Comparison of ENCODE assay signal across 8 cellular contexts in the genomic region with DNA sequence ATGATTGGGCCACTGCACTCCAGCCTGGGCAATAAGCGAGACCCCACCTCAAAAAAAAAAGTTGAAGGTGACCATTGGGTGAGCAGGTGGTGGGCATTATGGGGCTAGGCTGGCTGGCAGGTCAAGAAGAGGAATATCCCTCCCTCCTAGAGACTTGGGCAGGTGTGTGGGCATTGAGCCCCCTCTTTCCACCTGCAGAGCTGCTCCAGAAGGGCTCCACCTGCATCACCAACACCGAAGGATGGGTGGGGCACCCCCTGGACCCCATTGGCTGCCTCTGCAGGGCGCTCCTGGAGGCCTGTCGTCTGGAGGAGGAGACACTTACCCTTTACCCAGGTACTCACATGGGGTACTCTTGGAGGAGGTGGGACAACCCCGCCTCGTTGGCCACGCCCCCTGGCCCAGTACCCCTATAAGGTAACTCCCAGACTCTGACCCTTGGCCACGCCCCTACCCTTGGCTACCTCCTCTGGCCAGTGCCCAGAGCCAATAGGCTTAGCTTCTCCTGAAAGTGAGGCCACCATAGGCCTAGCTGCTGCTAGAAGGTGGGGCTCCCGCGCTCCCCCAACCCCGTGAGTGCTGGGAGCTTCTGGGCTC. TPM values are rescaled to one million over a fixed set of nuclear protein-coding genes. Genes with fewer than 3 reads are reported as not detected.
DNase-seq lines count a peak whose midpoint lies in the region; ATAC-seq and TF ChIP-seq lines count a peak whose summit lies in the region.

No MANE protein-coding gene starts in this region.

- H3K27ac Mint-ChIP-seq in CD14-positive monocyte: no peak overlapping the region

- H3K4me2 ChIP-seq in MM.1S (ENCODE audit: low read depth, low read length): peak overlapping the region; percentile 96

- no peaks in the 10 kb centered on the region for H3F3A ChIP-seq in MM.1S (ENCODE audit: insufficient read depth, low read length)

- DNase-seq in MM.1S (peak; percentile 94), body of pancreas (peak; percentile 74 to 85 (median 82)), CD14-positive monocyte (ENCODE audit: low spot score) (no peak), NCI-H1694 (lab: John Stamatoyannopoulos, UW) (no peak)

- TF ChIP-seq POLR2A in body of pancreas (IDR thresholded peaks at IDR 0.05): no peak

- H3K36me3 ChIP-seq in ES-I3 (ENCODE audit: insufficient read depth, low read length): no peaks in the 10 kb centered on the region; the same call in 1 of the 2 replicates
- no peaks in the 10 kb centered on the region for H3K36me3 ChIP-seq in MM.1S (replicated peaks; ENCODE audit: insufficient read depth, low read length)
- H3K36me3 ChIP-seq in body of pancreas (replicated peaks in 1 of 2; ENCODE audit: insufficient read depth in 1 of 2, low read depth in 2 of 2): no peaks in the 10 kb centered on the region
- H3K36me3 ChIP-seq in mucosa of stomach (ENCODE audit: control insufficient read depth, insufficient read depth, low read length): no peaks in the 10 kb centered on the region

- intact Hi-C loops in body of pancreas (cut with DNase I): no loop called here
- intact Hi-C loops in CD14-positive monocyte (cut with micrococcal nuclease): no loop called here

- peaks cover 0 to 1% (median 0%) of the 10 kb centered on the region in 3 donors for H3K27me3 Mint-ChIP-seq in CD14-positive monocyte (ENCODE audit: low read depth in 3 of 3)

- H3K79me2 ChIP-seq in MM.1S (ENCODE audit: low read length): 0 out of 2 replicates have a peak, but pooled peaks cover 2% of the 10 kb centered on the region

- H3K4me1 Mint-ChIP-seq in CD14-positive monocyte: peaks cover 31% of the 10 kb centered on the region

- H3K4me1 ChIP-seq in ES-I3 (ENCODE audit: insufficient read depth, low read length) (no peaks in the 10 kb centered on the region), MM.1S (ENCODE audit: low read length) (peaks cover 6% of the 10 kb centered on the region; the same call in 1 of the 2 replicates), body of pancreas (peaks cover 12% of the 10 kb centered on the region), mucosa of stomach (ENCODE audit: control insufficient read depth, insufficient read depth, low read length) (peaks cover 7% of the 10 kb centered on the region)

- no peaks in the 10 kb centered on the region for H3K9me3 ChIP-seq in ES-I3 (ENCODE audit: control insufficient read depth, insufficient read depth, low read length)
- no peaks in the 10 kb centered on the region for H3K9me3 ChIP-seq in MM.1S (replicated peaks; ENCODE audit: insufficient read depth, low read length)
- H3K9me3 ChIP-seq in body of pancreas: no peaks in the 10 kb centered on the region
- H3K9me3 ChIP-seq in mucosa of stomach (ENCODE audit: control insufficient read depth, low read length): no peaks in the 10 kb centered on the region

- H3K4me3 Mint-ChIP-seq in CD14-positive monocyte: peak overlapping the region in 1 of 2 donors; percentile 66

- H2AFZ ChIP-seq in MM.1S (ENCODE audit: low read length): peak overlapping the region; percentile 72

- H3K27me3 ChIP-seq in MM.1S (replicated peaks; ENCODE audit: insufficient read depth, low read length): no peaks in the 10 kb centered on the region
- no peaks in the 10 kb centered on the region for H3K27me3 ChIP-seq in body of pancreas
- no peaks in the 10 kb centered on the region for H3K27me3 ChIP-seq in mucosa of stomach (ENCODE audit: control insufficient read depth, insufficient read depth, low read length)

- 39% methylated on average over 3 to 11 of the region's 11 CpGs for WGBS in body of pancreas, 2 donors

- peak overlapping the region; percentile 88 for H3K27ac ChIP-seq in MM.1S (ENCODE audit: low read length)
- peak overlapping the region; percentile 45 to 81 (median 70) for H3K27ac ChIP-seq in body of pancreas

- peak overlapping the region; percentile 59; the same call in 1 of the 2 replicates for H3K9ac ChIP-seq in ES-I3 (ENCODE audit: low read depth, low read length)
- H3K9ac ChIP-seq in MM.1S (ENCODE audit: low read length): peak overlapping the region; percentile 88
- peak overlapping the region; percentile 61 for H3K9ac ChIP-seq in mucosa of stomach (ENCODE audit: low read length)

- ATAC-seq in body of pancreas (peak; percentile 63), GM21423 (IDR thresholded peaks at IDR 0.05; ENCODE audit: unreplicated experiment) (no peak), HG02759 (IDR thresholded peaks at IDR 0.05; ENCODE audit: unreplicated experiment) (no peak)

- no peaks in the 10 kb centered on the region for H3K9me2 ChIP-seq in MM.1S (replicated peaks; ENCODE audit: insufficient read depth, low read length)

- peaks cover 0 to 3% (median 0%) of the 10 kb centered on the region in 7 donors for H3K9me3 Mint-ChIP-seq in CD14-positive monocyte

- TF ChIP-seq CTCF in MM.1S (IDR thresholded peaks at IDR 0.05; ENCODE audit: low read length) (no peak), body of pancreas (IDR thresholded peaks at IDR 0.05) (no peak), CD14-positive monocyte (IDR thresholded peaks at IDR 0.05) (no peak)

- H3K36me3 Mint-ChIP-seq in CD14-positive monocyte: peaks cover 13 to 48% of the 10 kb centered on the region in 2 donors

- peak overlapping the region; percentile 80 for H3K4me3 ChIP-seq in MM.1S (ENCODE audit: low read length)
- no peak overlapping the region for H3K4me3 ChIP-seq in body of pancreas
- peak overlapping the region; percentile 22 for H3K4me3 ChIP-seq in mucosa of stomach (ENCODE audit: low read length)

- H4K20me1 ChIP-seq in MM.1S (ENCODE audit: insufficient read depth, low read length): no peaks in the 10 kb centered on the region

RNA-seq across cellular contexts. Expression of a gene that starts 21.9 kb away (rescaled TPM):
- 10 to 100 TPM in 1 of 2 donors, 1 to 10 TPM in 1; 3.4 to 12.5 TPM for total RNA-seq in body of pancreas
- under 1 TPM; 0.19 to 0.23 TPM for polyA plus RNA-seq in CD14-positive monocyte

RNA-seq across cellular contexts. Expression of a gene that starts 42.9 kb away (rescaled TPM):
- 100 to 1,000 TPM in 1 of 2 donors, 10 to 100 TPM in 1; 47.7 to 103 TPM for total RNA-seq in body of pancreas
- 100 to 1,000 TPM; 132 to 156 TPM for polyA plus RNA-seq in CD14-positive monocyte

RNA-seq across cellular contexts. Expression of a gene that starts 52.8 kb away (rescaled TPM):
- total RNA-seq in body of pancreas: 10 to 100 TPM; 69.0 to 82.7 TPM
- polyA plus RNA-seq in CD14-positive monocyte: 1 to 10 TPM; 3.8 to 4.4 TPM

RNA-seq across cellular contexts. Expression of a gene that starts 59.8 kb away (rescaled TPM):
- not detected for total RNA-seq in body of pancreas
- not detected for polyA plus RNA-seq in CD14-positive monocyte

Comparison
In these comparisons a context has a peak if more than half of its experiments do, and no peak if none do; other contexts are left out.
1. DNase-seq: peak in MM.1S (single experiment) and body of pancreas (4 of 4); none in CD14-positive monocyte (single experiment) and NCI-H1694 (single experiment).
2. H3K4me3 ChIP-seq: peak in MM.1S (single experiment) and mucosa of stomach (single experiment); none in body of pancreas (0 of 2).
3. Peak in every context shown above with its lines, with median percentiles within 50 percentile points of each other: H3K9ac ChIP-seq.